ENCODE assay signal across 1 cellular context in the genomic region with DNA sequence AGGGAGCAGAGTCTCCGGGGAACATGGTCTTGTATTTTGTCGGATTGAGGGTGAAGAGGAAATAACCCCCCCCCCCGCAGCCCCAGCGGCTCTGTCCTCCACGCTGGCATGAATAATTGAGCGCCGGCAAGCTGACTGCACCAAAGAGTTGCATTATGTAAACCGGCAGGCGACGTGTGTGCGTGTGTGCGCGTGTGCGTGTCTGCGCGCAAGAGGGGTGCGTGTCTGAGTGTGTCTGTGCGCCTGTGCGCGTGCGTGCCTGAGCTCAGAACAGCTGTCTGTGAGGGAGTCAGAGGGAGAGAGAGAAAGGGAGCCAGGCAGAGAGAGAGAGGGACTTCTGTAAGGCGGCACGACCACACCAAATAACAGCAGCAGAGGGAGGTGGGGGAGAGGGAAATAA.
TF ChIP-seq lines count a peak whose summit lies in the region.

No MANE protein-coding gene starts in this region.

TF ChIP-seq in GM12878, 131 proteins besides CTCF, POLR2A, EP300 and RAD21 (continued from another document):
- TF ChIP-seq USF1 (IDR thresholded peaks at IDR 0.05; ENCODE audit: borderline replicate concordance, extremely low read length, insufficient read depth, low read depth, low read length), result no peak
